ENCODE assay signal across 1 cellular context in the genomic region with DNA sequence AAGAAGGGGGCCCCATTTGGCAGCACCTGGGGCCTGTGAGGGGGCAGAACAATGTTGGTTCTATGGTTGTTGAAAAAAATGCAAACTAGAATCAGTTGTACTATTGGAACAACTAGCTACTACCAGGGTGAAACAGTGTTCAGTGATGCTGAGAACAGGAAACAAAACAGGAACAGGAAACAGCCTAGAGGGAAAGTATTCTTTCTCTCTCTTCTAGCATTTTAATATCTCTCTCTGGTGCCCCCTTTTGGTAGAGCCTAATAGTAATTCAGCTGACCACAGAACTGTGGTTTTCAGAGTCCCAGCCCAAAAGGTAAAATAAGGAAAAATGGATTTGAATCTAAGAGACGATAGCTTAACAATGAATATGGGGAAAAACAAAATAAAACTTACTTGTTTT.
TF ChIP-seq lines count a peak whose summit lies in the region.

No MANE protein-coding gene starts in this region.

TF ChIP-seq in H1, 55 proteins besides CTCF, POLR2A, EP300 and RAD21 (continued from another document):
- TF ChIP-seq, protein P1, sequence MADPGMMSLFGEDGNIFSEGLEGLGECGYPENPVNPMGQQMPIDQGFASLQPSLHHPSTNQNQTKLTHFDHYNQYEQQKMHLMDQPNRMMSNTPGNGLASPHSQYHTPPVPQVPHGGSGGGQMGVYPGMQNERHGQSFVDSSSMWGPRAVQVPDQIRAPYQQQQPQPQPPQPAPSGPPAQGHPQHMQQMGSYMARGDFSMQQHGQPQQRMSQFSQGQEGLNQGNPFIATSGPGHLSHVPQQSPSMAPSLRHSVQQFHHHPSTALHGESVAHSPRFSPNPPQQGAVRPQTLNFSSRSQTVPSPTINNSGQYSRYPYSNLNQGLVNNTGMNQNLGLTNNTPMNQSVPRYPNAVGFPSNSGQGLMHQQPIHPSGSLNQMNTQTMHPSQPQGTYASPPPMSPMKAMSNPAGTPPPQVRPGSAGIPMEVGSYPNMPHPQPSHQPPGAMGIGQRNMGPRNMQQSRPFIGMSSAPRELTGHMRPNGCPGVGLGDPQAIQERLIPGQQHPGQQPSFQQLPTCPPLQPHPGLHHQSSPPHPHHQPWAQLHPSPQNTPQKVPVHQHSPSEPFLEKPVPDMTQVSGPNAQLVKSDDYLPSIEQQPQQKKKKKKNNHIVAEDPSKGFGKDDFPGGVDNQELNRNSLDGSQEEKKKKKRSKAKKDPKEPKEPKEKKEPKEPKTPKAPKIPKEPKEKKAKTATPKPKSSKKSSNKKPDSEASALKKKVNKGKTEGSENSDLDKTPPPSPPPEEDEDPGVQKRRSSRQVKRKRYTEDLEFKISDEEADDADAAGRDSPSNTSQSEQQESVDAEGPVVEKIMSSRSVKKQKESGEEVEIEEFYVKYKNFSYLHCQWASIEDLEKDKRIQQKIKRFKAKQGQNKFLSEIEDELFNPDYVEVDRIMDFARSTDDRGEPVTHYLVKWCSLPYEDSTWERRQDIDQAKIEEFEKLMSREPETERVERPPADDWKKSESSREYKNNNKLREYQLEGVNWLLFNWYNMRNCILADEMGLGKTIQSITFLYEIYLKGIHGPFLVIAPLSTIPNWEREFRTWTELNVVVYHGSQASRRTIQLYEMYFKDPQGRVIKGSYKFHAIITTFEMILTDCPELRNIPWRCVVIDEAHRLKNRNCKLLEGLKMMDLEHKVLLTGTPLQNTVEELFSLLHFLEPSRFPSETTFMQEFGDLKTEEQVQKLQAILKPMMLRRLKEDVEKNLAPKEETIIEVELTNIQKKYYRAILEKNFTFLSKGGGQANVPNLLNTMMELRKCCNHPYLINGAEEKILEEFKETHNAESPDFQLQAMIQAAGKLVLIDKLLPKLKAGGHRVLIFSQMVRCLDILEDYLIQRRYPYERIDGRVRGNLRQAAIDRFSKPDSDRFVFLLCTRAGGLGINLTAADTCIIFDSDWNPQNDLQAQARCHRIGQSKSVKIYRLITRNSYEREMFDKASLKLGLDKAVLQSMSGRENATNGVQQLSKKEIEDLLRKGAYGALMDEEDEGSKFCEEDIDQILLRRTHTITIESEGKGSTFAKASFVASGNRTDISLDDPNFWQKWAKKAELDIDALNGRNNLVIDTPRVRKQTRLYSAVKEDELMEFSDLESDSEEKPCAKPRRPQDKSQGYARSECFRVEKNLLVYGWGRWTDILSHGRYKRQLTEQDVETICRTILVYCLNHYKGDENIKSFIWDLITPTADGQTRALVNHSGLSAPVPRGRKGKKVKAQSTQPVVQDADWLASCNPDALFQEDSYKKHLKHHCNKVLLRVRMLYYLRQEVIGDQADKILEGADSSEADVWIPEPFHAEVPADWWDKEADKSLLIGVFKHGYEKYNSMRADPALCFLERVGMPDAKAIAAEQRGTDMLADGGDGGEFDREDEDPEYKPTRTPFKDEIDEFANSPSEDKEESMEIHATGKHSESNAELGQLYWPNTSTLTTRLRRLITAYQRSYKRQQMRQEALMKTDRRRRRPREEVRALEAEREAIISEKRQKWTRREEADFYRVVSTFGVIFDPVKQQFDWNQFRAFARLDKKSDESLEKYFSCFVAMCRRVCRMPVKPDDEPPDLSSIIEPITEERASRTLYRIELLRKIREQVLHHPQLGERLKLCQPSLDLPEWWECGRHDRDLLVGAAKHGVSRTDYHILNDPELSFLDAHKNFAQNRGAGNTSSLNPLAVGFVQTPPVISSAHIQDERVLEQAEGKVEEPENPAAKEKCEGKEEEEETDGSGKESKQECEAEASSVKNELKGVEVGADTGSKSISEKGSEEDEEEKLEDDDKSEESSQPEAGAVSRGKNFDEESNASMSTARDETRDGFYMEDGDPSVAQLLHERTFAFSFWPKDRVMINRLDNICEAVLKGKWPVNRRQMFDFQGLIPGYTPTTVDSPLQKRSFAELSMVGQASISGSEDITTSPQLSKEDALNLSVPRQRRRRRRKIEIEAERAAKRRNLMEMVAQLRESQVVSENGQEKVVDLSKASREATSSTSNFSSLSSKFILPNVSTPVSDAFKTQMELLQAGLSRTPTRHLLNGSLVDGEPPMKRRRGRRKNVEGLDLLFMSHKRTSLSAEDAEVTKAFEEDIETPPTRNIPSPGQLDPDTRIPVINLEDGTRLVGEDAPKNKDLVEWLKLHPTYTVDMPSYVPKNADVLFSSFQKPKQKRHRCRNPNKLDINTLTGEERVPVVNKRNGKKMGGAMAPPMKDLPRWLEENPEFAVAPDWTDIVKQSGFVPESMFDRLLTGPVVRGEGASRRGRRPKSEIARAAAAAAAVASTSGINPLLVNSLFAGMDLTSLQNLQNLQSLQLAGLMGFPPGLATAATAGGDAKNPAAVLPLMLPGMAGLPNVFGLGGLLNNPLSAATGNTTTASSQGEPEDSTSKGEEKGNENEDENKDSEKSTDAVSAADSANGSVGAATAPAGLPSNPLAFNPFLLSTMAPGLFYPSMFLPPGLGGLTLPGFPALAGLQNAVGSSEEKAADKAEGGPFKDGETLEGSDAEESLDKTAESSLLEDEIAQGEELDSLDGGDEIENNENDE (IDR thresholded peaks at IDR 0.05; ENCODE audit: insufficient replicate concordance, low read length), result no peak
